ENCODE assay signal across 17 cellular contexts in genomic region chr9:126664893-126665695, GRCh38. TPM values are rescaled to one million over a fixed set of nuclear protein-coding genes. Genes with fewer than 3 reads are reported as not detected.
DNase-seq lines count a peak whose midpoint lies in the region; ATAC-seq and TF ChIP-seq lines count a peak whose summit lies in the region.
"Had no signal": no experiment of that assay in that cellular context is flagged by ENCODE, and none has a peak within 500 bp of the region (broad histone marks: within the 10 kb centered on the region; RNA-seq: fewer than 3 reads in every experiment).

No MANE protein-coding gene starts in this region.

- H3K27ac ChIP-seq in HUES48 (ENCODE audit: low read depth, low read length), result peak overlapping the region; percentile 67
- no peak overlapping the region for H3K27ac ChIP-seq in iPS-20b (ENCODE audit: low read length)
- H3K27ac ChIP-seq in prostate gland, result no peak overlapping the region

- intact Hi-C loops in prostate gland (cut with DNase I), result no loop called here

- peaks cover 28% of the 10 kb centered on the region for H3K27me3 ChIP-seq in HUES48 (ENCODE audit: control insufficient read depth, insufficient read depth, low read length)
- peaks cover 75% of the 10 kb centered on the region for H3K27me3 ChIP-seq in iPS-20b (ENCODE audit: insufficient read depth, low read length)
- no peaks in the 10 kb centered on the region for H3K27me3 ChIP-seq in prostate gland (replicated peaks; ENCODE audit: insufficient read depth)

- H3K9me3 ChIP-seq in HUES48 (ENCODE audit: control insufficient read depth, insufficient read depth, low read length) (no peaks in the 10 kb centered on the region), iPS-20b (ENCODE audit: insufficient read depth, low read depth, low read length) (no peaks in the 10 kb centered on the region), prostate gland (no peaks in the 10 kb centered on the region)
- H3K9me3 ChIP-seq: HAP-1 had no signal

- in situ Hi-C loops in GM13976 (cut with MboI; ENCODE audit: low sequenced_read_pairs, unreplicated experiment), result no loop called here

- no peak for TF ChIP-seq CTCF in WTC11 (IDR thresholded peaks at IDR 0.05)
- TF ChIP-seq CTCF in prostate gland (IDR thresholded peaks at IDR 0.05), result no peak
- no peak for TF ChIP-seq CTCF in GM13976 (IDR thresholded peaks at IDR 0.05; ENCODE audit: borderline replicate concordance, control extremely low read depth, extremely low read depth, insufficient read depth, missing control alignments)

- no peak for TF ChIP-seq POLR2A in prostate gland (IDR thresholded peaks at IDR 0.05)

- DNase-seq in WTC11 (ENCODE audit: low spot score), result peak; percentile 82
- peak; percentile 8 for DNase-seq in prostate gland (ENCODE audit: low spot score)
- no peak for DNase-seq in stimulated activated CD4-positive, alpha-beta T cell treated with anti-CD3 and anti-CD28 coated beads, Interleukin-1b, Interleukin-23, amount 100 ng/mL, for 48 hours
- DNase-seq in cerebellar cortex (ENCODE audit: low spot score), result no peak
- DNase-seq in GM13976 (ENCODE audit: low spot score), result no peak
- DNase-seq: activated CD4-positive, CD25-positive, alpha-beta regulatory T cell; activated naive CD4-positive, alpha-beta T cell treated with Interleukin-2 at 50 U/mL for 16 hours; DMS79 treated with DMSO at 0.1 percent for 48 hours; NCI-H1436 treated with DMSO at 0.1 percent for 48 hours; NCI-H524 treated with DMSO at 0.1 percent for 48 hours; stimulated activated naive CD8-positive, alpha-beta T cell treated with anti-CD3 and anti-CD28 coated beads, Interleukin-15, Interleukin-2, amounts not matched to agents 100 U/mL and 50 U/mL, for 24 hours had no signal

- WGBS in prostate gland, result 6% methylated on average over 23 of the region's 27 CpGs

- H3K9ac ChIP-seq in HUES48 (ENCODE audit: low read depth, low read length) (no peak overlapping the region; the same call in 1 of the 2 replicates), iPS-20b (ENCODE audit: low read depth, low read length) (peak overlapping the region; percentile 0; the same call in 1 of the 2 replicates)

- H3K4me1 ChIP-seq in HUES48 (ENCODE audit: control insufficient read depth, insufficient read depth, low read length) (peaks cover 48% of the 10 kb centered on the region), iPS-20b (ENCODE audit: insufficient read depth, low read length) (peaks cover 21% of the 10 kb centered on the region), prostate gland (replicated peaks) (no peaks in the 10 kb centered on the region)

- peaks cover 18% of the 10 kb centered on the region for H3K27me3 Mint-ChIP-seq in WTC11 (ENCODE audit: low read depth)

- CTCF ChIA-PET in WTC11 (lab: Charles Lee), result interaction anchor here (0.7 to 5.0 kb wide), 13 partner anchors 9 to 117 kb away, joined by 3 to 36 read pairs (median 4); no protein-coding TSS in a partner anchor

- H3K36me3 ChIP-seq in HUES48 (ENCODE audit: control insufficient read depth, insufficient read depth, low read length) (no peaks in the 10 kb centered on the region), iPS-20b (ENCODE audit: insufficient read depth, low read depth, low read length) (no peaks in the 10 kb centered on the region), prostate gland (no peaks in the 10 kb centered on the region)
- H3K36me3 ChIP-seq: HAP-1 had no signal

- ATAC-seq in WTC11 (peak; percentile 35), GM21447 (IDR thresholded peaks at IDR 0.05; ENCODE audit: unreplicated experiment) (no peak)
- ATAC-seq: stimulated activated naive CD8-positive, alpha-beta T cell treated with anti-CD3 and anti-CD28 coated beads, Interleukin-15, Interleukin-2, amounts not matched to agents 100 U/mL and 50 U/mL, for 24 hours had no signal

- peaks cover 44% of the 10 kb centered on the region for H3K4me1 Mint-ChIP-seq in WTC11

- H3K9me3 Mint-ChIP-seq in WTC11, result no peaks in the 10 kb centered on the region

- no peaks in the 10 kb centered on the region for H3K36me3 Mint-ChIP-seq in WTC11

- peak overlapping the region; percentile 67; the same call in 1 of the 2 replicates for H3K27ac Mint-ChIP-seq in WTC11

- peak overlapping the region; percentile 56 for H3K4me3 ChIP-seq in HUES48 (ENCODE audit: low read depth, low read length)
- H3K4me3 ChIP-seq in iPS-20b (ENCODE audit: low read length), result peak overlapping the region; percentile 68
- no peak overlapping the region for H3K4me3 ChIP-seq in prostate gland
- H3K4me3 ChIP-seq: HAP-1 had no signal

- POLR2A ChIA-PET in WTC11 (lab: Charles Lee), result interaction anchor here (0.6 kb wide), 1 partner anchor 37 kb away, joined by 4 read pairs; no protein-coding TSS in a partner anchor

- peak overlapping the region; percentile 72 for H3K4me3 Mint-ChIP-seq in WTC11

TF ChIP-seq in WTC11, 78 proteins besides CTCF, POLR2A, EP300 and RAD21:
- TF ChIP-seq SP1 (CRISPR knock-in tag; conservative IDR thresholded peaks at IDR 0.05), result 0 out of 2 replicates have a peak, but pooled peaks have one; percentile 33
- TF ChIP-seq ZBTB21 (CRISPR knock-in tag; IDR thresholded peaks at IDR 0.05; ENCODE audit: borderline replicate concordance), result peak; percentile 74; the same call in 1 of the 2 replicates
- peak; percentile 97 for TF ChIP-seq ZNF281 (CRISPR knock-in tag; IDR thresholded peaks at IDR 0.05)
- peak; percentile 42; the same call in 1 of the 2 replicates for TF ChIP-seq MAX (CRISPR knock-in tag; IDR thresholded peaks at IDR 0.05)
- no peak for TF ChIP-seq ERG (CRISPR knock-in tag; IDR thresholded peaks at IDR 0.05)
- TF ChIP-seq TEAD1 (CRISPR knock-in tag; IDR thresholded peaks at IDR 0.05), result 0 out of 2 replicates have a peak, but pooled peaks have one; percentile 41

RNA-seq across cellular contexts. Expression of gene LMX1B, which starts 51.4 kb away (rescaled TPM):
- 4.6 to 12.4 TPM (median 5.1 TPM) in 3 replicates for total RNA-seq in WTC11 (2021)
- total RNA-seq in prostate gland, result 1 to 10 TPM in 1 of 2 donors, under 1 TPM in 1; 0.18 to 2.1 TPM
- total RNA-seq: lung microvascular endothelial cell; T-helper 1 cell treated with Interleukin-12 subunit alpha and Interleukin-12 subunit beta and Interleukin-4 antibody, amounts not matched to agents 30 ng/mL and 1 ng/mL, for 36 hours had no signal

Comparison
In these comparisons a context has a peak if more than half of its experiments do, and no peak if none do; other contexts are left out.
1. H3K4me3 ChIP-seq: peak in HUES48 (single experiment) and iPS-20b (single experiment); none in prostate gland (0 of 2).
2. DNase-seq: peak in WTC11 (single experiment) and prostate gland (single experiment); none in stimulated activated CD4-positive, alpha-beta T cell treated with anti-CD3 and anti-CD28 coated beads, Interleukin-1b, Interleukin-23, amount 100 ng/mL, for 48 hours (single experiment), cerebellar cortex (single experiment) and GM13976 (single experiment).